13 cellular contexts compared by ENCODE assay signal in the genomic region with DNA sequence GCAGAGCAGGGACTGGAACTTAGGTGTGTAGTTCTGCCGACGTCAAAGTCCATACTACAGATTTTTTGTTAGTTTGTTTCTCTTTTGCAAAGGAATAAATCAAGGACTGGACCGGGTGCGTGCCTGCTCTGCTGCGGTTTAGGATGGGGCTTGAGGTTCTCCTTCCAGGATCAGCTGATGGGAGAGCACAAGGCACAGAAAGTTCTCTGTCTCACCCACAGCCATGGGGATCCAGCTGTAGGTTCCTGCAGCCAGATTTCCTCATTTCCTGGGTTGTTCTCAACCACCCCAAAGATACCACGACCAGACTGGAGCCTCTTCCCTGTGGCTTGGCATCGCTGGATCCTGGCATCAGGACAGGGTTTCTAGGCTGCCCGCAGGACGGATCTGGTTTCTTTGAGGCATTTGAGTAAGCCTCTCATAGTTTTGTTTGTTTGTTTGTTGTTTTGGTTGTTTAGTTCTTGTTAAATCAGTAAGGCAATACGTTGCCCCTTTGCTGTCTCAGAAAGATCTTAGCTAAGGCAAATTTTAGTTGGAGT. TPM values are rescaled to one million over a fixed set of nuclear protein-coding genes. Genes with fewer than 3 reads are reported as not detected.
DNase-seq lines count a peak whose midpoint lies in the region; ATAC-seq and TF ChIP-seq lines count a peak whose summit lies in the region.
"Had no signal": no experiment of that assay in that cellular context is flagged by ENCODE, and none has a peak within 500 bp of the region (broad histone marks: within the 10 kb centered on the region; RNA-seq: fewer than 3 reads in every experiment).

No MANE protein-coding gene starts in this region.

- in situ Hi-C loops in SK-MEL-5 (cut with HindIII; ENCODE audit: low pct_unique_long_range_greater_than_20kb, low sequenced_read_pairs), result no loop called here

- H2BK120ac ChIP-seq in trophoblast cell (ENCODE audit: insufficient read depth, low read length, poor library complexity), result no peak overlapping the region

- peaks cover 7% of the 10 kb centered on the region for H3K36me3 Mint-ChIP-seq in Calu3 (ENCODE audit: insufficient read depth, unreplicated experiment)
- H3K36me3 Mint-ChIP-seq: IgD-negative memory B cell had no signal

- H3K27me3 Mint-ChIP-seq in Calu3 (ENCODE audit: unreplicated experiment), result peaks cover 43% of the 10 kb centered on the region

- H4K91ac ChIP-seq in trophoblast cell (ENCODE audit: low read depth, low read length), result no peak overlapping the region

- no peak overlapping the region for H3K23ac ChIP-seq in trophoblast cell (ENCODE audit: low read length)

- H3K4me2 ChIP-seq in trophoblast cell (ENCODE audit: low read length) (peak overlapping the region; percentile 94), Karpas-422 (ENCODE audit: low read depth, low read length, poor library complexity, severe bottlenecking) (no peak overlapping the region)

- CTCF ChIA-PET in Calu3 (lab: Charles Lee), result no interaction called here

- H4K20me1 ChIP-seq in Karpas-422 (ENCODE audit: insufficient read depth, low read depth, low read length), result no peaks in the 10 kb centered on the region

- H3K27ac ChIP-seq in gastroesophageal sphincter (peak overlapping the region in 1 of 4 donors; percentile 62), trophoblast cell (ENCODE audit: low read depth, low read length) (no peak overlapping the region), Karpas-422 (ENCODE audit: low read length) (no peak overlapping the region)

- H3K27ac Mint-ChIP-seq in Calu3 (ENCODE audit: unreplicated experiment), result no peak overlapping the region
- H3K27ac Mint-ChIP-seq: activated B cell treated with CpG ODN at 0.5 μM for 24 hours, IgD-negative memory B cell had no signal

- TF ChIP-seq POLR2A in gastroesophageal sphincter (IDR thresholded peaks at IDR 0.05), result no peak

- H3K4me3 ChIP-seq in gastroesophageal sphincter, result peak overlapping the region in 1 of 2 donors; percentile 60
- H3K4me3 ChIP-seq in trophoblast cell (ENCODE audit: low read depth, low read length), result no peak overlapping the region
- H3K4me3 ChIP-seq in Karpas-422 (ENCODE audit: low read length), result no peak overlapping the region
- H3K4me3 ChIP-seq: GM12878 had no signal

- no peaks in the 10 kb centered on the region for H3K79me1 ChIP-seq in trophoblast cell (ENCODE audit: low read length)

- DNase-seq in Calu3 (no peak), SK-MEL-5 (ENCODE audit: low read depth, low spot score) (peak; percentile 25), trophoblast cell (no peak), Karpas-422 (no peak), HCEC 1CT (no peak), NCI-H1436 (lab: John Stamatoyannopoulos, UW) (no peak)
- no peak for DNase-seq in activated effector memory CD4-positive, alpha-beta T cell treated with anti-CD3 and anti-CD28 coated beads, Interleukin-2, amount 50 U/mL, for 16 hours
- DNase-seq: activated B cell treated with CpG ODN at 0.5 μM for 24 hours; effector CD8-positive, alpha-beta T cell; RPMI8226 had no signal

- no peak overlapping the region for H2AFZ ChIP-seq in trophoblast cell (ENCODE audit: insufficient read depth, low read length, poor library complexity)
- no peak overlapping the region for H2AFZ ChIP-seq in Karpas-422 (ENCODE audit: low read length)

- H3K14ac ChIP-seq in trophoblast cell (ENCODE audit: low read length), result no peak overlapping the region

- H3K9me3 Mint-ChIP-seq in Calu3 (ENCODE audit: low read depth, unreplicated experiment), result no peaks in the 10 kb centered on the region
- H3K9me3 Mint-ChIP-seq: activated B cell treated with CpG ODN at 0.5 μM for 24 hours, IgD-negative memory B cell had no signal

- H3K4me1 ChIP-seq in gastroesophageal sphincter (peaks cover 0 to 13% (median 0%) of the 10 kb centered on the region in 3 donors), trophoblast cell (ENCODE audit: control insufficient read depth in 1 of 2, insufficient read depth in 2 of 2, low read length in 2 of 2) (peaks cover 0 to 2% of the 10 kb centered on the region in 2 experiments), Karpas-422 (ENCODE audit: low read length) (no peaks in the 10 kb centered on the region; the same call in 1 of the 2 replicates)

- no peak for TF ChIP-seq EP300 in gastroesophageal sphincter (IDR thresholded peaks at IDR 0.05)

- H3K9ac ChIP-seq in trophoblast cell (ENCODE audit: low read length) (no peak overlapping the region), Karpas-422 (ENCODE audit: low read length) (no peak overlapping the region)

- H2BK5ac ChIP-seq in trophoblast cell (ENCODE audit: low read depth, low read length, poor library complexity), result no peak overlapping the region

- H4K12ac ChIP-seq in trophoblast cell (ENCODE audit: low read depth, low read length), result no peak overlapping the region

- H3K36me3 ChIP-seq in gastroesophageal sphincter, result no peaks in the 10 kb centered on the region
- no peaks in the 10 kb centered on the region for H3K36me3 ChIP-seq in trophoblast cell (ENCODE audit: control insufficient read depth in 1 of 2, insufficient read depth in 2 of 2, low read length in 2 of 2)
- no peaks in the 10 kb centered on the region for H3K36me3 ChIP-seq in Karpas-422 (ENCODE audit: insufficient read depth, low read length)

- H2AK5ac ChIP-seq in trophoblast cell (ENCODE audit: low read length), result no peak overlapping the region

- no peak overlapping the region for H4K8ac ChIP-seq in trophoblast cell (ENCODE audit: low read depth, low read length)

- H3K4me3 Mint-ChIP-seq in Calu3 (ENCODE audit: low read depth, unreplicated experiment), result peak overlapping the region; percentile 72

- H3K79me2 ChIP-seq in trophoblast cell (ENCODE audit: control insufficient read depth, insufficient read depth, low read length, poor library complexity) (no peaks in the 10 kb centered on the region), Karpas-422 (ENCODE audit: low read length) (no peaks in the 10 kb centered on the region)

- no peak for TF ChIP-seq CTCF in Calu3 (IDR thresholded peaks at IDR 0.05; ENCODE audit: unreplicated experiment)
- no peak for TF ChIP-seq CTCF in gastroesophageal sphincter (IDR thresholded peaks at IDR 0.05)

- H3K18ac ChIP-seq in trophoblast cell (ENCODE audit: low read length), result no peak overlapping the region

- H3K9me3 ChIP-seq in gastroesophageal sphincter, result no peaks in the 10 kb centered on the region
- no peaks in the 10 kb centered on the region for H3K9me3 ChIP-seq in trophoblast cell (ENCODE audit: insufficient read depth, low read depth, low read length)
- no peaks in the 10 kb centered on the region for H3K9me3 ChIP-seq in Karpas-422 (ENCODE audit: low read length)

- H3K27me3 ChIP-seq in gastroesophageal sphincter (no peaks in the 10 kb centered on the region), trophoblast cell (ENCODE audit: insufficient read depth, low read length) (peaks cover 2% of the 10 kb centered on the region), Karpas-422 (ENCODE audit: low read length) (no peaks in the 10 kb centered on the region)

- no peaks in the 10 kb centered on the region for H3K4me1 Mint-ChIP-seq in Calu3 (ENCODE audit: low read depth, unreplicated experiment)

- no peaks in the 10 kb centered on the region for H3K9me2 ChIP-seq in Karpas-422 (replicated peaks; ENCODE audit: insufficient read depth, low read length)

- 77 to 81% methylated on average over 4 to 5 of the region's 10 CpGs for WGBS in gastroesophageal sphincter (ENCODE audit: low coverage in 1 of 2), 2 donors
- WGBS in trophoblast cell (ENCODE audit: extremely low coverage, insufficient coverage, insufficient read length), result no CpG with 5 or more reads among the region's 10 CpGs

- no peak overlapping the region for H3K4ac ChIP-seq in trophoblast cell (ENCODE audit: low read depth, low read length)

- ATAC-seq in gastroesophageal sphincter, result peak; percentile 1

- intact Hi-C loops in Calu3 (cut with micrococcal nuclease; ENCODE audit: unreplicated experiment), result no loop called here

- no peak overlapping the region for H2BK12ac ChIP-seq in trophoblast cell (ENCODE audit: low read length)

- no TSS peak for BruUV-seq in Calu3 (replicated peaks; lab: Mats Ljungman, UMichigan)

RNA-seq across cellular contexts. Expression of a gene that starts 0.8 kb away (rescaled TPM):
- 0.78 and 1.2 TPM in 2 replicates for total RNA-seq in Calu3 (2022)
- total RNA-seq in SK-MEL-5 (2014; rRNA removed; shearing (Covaris generic)), result 202 and 205 TPM in 2 replicates
- polyA plus RNA-seq in SK-MEL-5 (2015; cell fraction: cytosol; rRNA removed), result 425 and 490 TPM in 2 replicates
- polyA plus RNA-seq in SK-MEL-5 (2015; cell fraction: nucleus; rRNA removed), result 75.1 and 82.3 TPM in 2 replicates
- total RNA-seq in gastroesophageal sphincter, result 100 to 1,000 TPM in 1 of 4 donors, 10 to 100 TPM in 3; 26.6 to 117 (median 84.0) TPM
- 19.0 and 21.6 TPM in 2 replicates for polyA plus RNA-seq in trophoblast cell (2013)
- total RNA-seq in Karpas-422 (2014; rRNA removed; shearing (Covaris generic); ENCODE audit: low replicate concordance), result not detected in 2 replicates
- total RNA-seq: activated B cell treated with CpG ODN at 0.5 μM for 24 hours had no signal
- polyA plus RNA-seq: IgD-negative memory B cell had no signal

Comparison
In these comparisons a context has a peak if more than half of its experiments do, and no peak if none do; other contexts are left out.
1. RNA of a gene that starts 0.8 kb away (total RNA-seq): 202 to 205 TPM in SK-MEL-5 and 26.6 to 117 TPM in gastroesophageal sphincter; 0.78 to 1.2 TPM in Calu3 and not detected in Karpas-422; every median in the first group is over 10 times any median in the second.